13 cellular contexts compared by ENCODE assay signal in the genomic region with DNA sequence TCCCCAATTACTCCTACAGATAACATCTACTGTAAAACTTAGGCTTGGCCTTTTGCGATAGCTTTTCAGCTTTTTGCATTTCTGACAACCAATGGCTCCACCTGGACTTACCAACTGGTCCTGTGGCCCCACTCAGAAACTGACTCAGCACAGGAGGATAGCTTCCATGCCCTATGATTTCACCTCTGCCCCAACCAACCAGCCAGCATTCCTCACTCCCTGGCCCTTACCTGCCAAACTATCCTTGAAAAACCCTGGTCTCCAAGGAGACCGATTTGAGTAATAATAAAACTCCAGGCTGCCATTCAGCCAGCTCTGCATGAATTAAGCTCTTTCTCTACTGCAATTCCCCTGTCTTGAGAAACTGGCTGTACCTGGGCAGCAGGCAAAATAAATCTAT. TPM values are rescaled to one million over a fixed set of nuclear protein-coding genes. Genes with fewer than 3 reads are reported as not detected.
A peak's percentile ranks its signal among the peaks of the same experiment; 100 is the strongest.
DNase-seq lines count a peak whose midpoint lies in the region; TF ChIP-seq lines count a peak whose summit lies in the region.
"Had no signal": no experiment of that assay in that cellular context is flagged by ENCODE, and none has a peak within 500 bp of the region (broad histone marks: within the 10 kb centered on the region; RNA-seq: fewer than 3 reads in every experiment).

No MANE protein-coding gene starts in this region.

- no peaks in the 10 kb centered on the region for H3K79me2 ChIP-seq in mammary epithelial cell (ENCODE audit: insufficient read depth, low read length)
- no peaks in the 10 kb centered on the region for H3K79me2 ChIP-seq in smooth muscle cell (ENCODE audit: low read depth)

- H3K36me3 ChIP-seq in mammary epithelial cell (ENCODE audit: insufficient read depth, low read length) (peaks cover 6% of the 10 kb centered on the region), iPS-18a (ENCODE audit: control insufficient read depth, low read depth, low read length) (peaks cover 3% of the 10 kb centered on the region), smooth muscle cell (ENCODE audit: low read depth) (peaks cover 4% of the 10 kb centered on the region)

- no peaks in the 10 kb centered on the region for H3K9me3 ChIP-seq in mammary epithelial cell (replicated peaks; ENCODE audit: insufficient read depth, low read length)
- no peaks in the 10 kb centered on the region for H3K9me3 ChIP-seq in iPS-18a (ENCODE audit: control insufficient read depth, low read depth, low read length)
- no peaks in the 10 kb centered on the region for H3K9me3 ChIP-seq in smooth muscle cell (replicated peaks; ENCODE audit: low read depth)
- H3K9me3 ChIP-seq: heart right ventricle, vagina had no signal

- no peak overlapping the region for H2AFZ ChIP-seq in mammary epithelial cell (ENCODE audit: low read depth, low read length)
- no peak overlapping the region for H2AFZ ChIP-seq in smooth muscle cell (ENCODE audit: low read depth)

- H3F3A ChIP-seq in smooth muscle cell (ENCODE audit: low read depth) = no peaks in the 10 kb centered on the region

- dilution Hi-C loops in mammary epithelial cell (cut with HindIII; ENCODE audit: low sequenced_read_pairs) = no loop called here

- intact Hi-C loops in mammary epithelial cell (cut with micrococcal nuclease) = no loop called here

- no peak for DNase-seq in activated T-cell treated with anti-CD3 and anti-CD28 coated beads, Interleukin-2, amount 50 U/mL, for 24 hours
- DNase-seq in activated T-cell treated with anti-CD3 and anti-CD28 coated beads for 4 hours (no peak), mammary epithelial cell (peak; percentile 54), smooth muscle cell (lab: John Stamatoyannopoulos, UW; ENCODE audit: unreplicated experiment) (no peak), NCI-H345 (lab: John Stamatoyannopoulos, UW) (no peak), HuH-7 (ENCODE audit: low spot score) (no peak), AML-193 (lab: John Stamatoyannopoulos, UW) (no peak)
- DNase-seq: activated CD4-positive, alpha-beta T cell treated with anti-CD3 and anti-CD28 coated beads, Interleukin-2, amount 50 U/mL, for 4 hours; activated effector memory CD4-positive, alpha-beta T cell treated with anti-CD3 and anti-CD28 coated beads, Interleukin-2, amount 50 U/mL, for 16 hours; heart right ventricle had no signal

- no peaks in the 10 kb centered on the region for H4K20me1 ChIP-seq in mammary epithelial cell (ENCODE audit: insufficient read depth, low read length)
- peaks cover 64% of the 10 kb centered on the region for H4K20me1 ChIP-seq in smooth muscle cell (ENCODE audit: low read depth)

- H3K4me1 ChIP-seq in mammary epithelial cell (ENCODE audit: insufficient read depth, low read length) (peaks cover 14% of the 10 kb centered on the region), iPS-18a (ENCODE audit: control insufficient read depth, low read depth, low read length) (peaks cover 49% of the 10 kb centered on the region), smooth muscle cell (ENCODE audit: low read depth) (peaks cover 20% of the 10 kb centered on the region)
- H3K4me1 ChIP-seq: vagina had no signal

- H3K36me3 Mint-ChIP-seq in activated T-cell treated with anti-CD3 and anti-CD28 coated beads, Interleukin-2, amount 50 U/mL, for 24 hours (ENCODE audit: low read depth) = peaks cover 78% of the 10 kb centered on the region

- no peak overlapping the region for H3K4me3 ChIP-seq in mammary epithelial cell (replicated peaks in 1 of 3; ENCODE audit: insufficient read depth in 1 of 3, low read depth in 2 of 3, low read length in 3 of 3)
- H3K4me3 ChIP-seq in iPS-18a (ENCODE audit: low read length) = peak overlapping the region; percentile 26
- H3K4me3 ChIP-seq in smooth muscle cell = no peak overlapping the region
- H3K4me3 ChIP-seq: heart right ventricle, vagina had no signal

- H3K27me3 Mint-ChIP-seq in activated T-cell treated with anti-CD3 and anti-CD28 coated beads, Interleukin-2, amount 50 U/mL, for 24 hours = no peaks in the 10 kb centered on the region

- no peaks in the 10 kb centered on the region for H3K9me3 Mint-ChIP-seq in activated T-cell treated with anti-CD3 and anti-CD28 coated beads, Interleukin-2, amount 50 U/mL, for 24 hours
- H3K9me3 Mint-ChIP-seq: T-helper 1 cell treated with Interleukin-12 subunit alpha and Interleukin-12 subunit beta and Interleukin-4 antibody, amounts not matched to agents 30 μg/mL and 1 μg/mL, for 36 hours had no signal

- in situ Hi-C loops in mammary epithelial cell (cut with MboI; ENCODE audit: low sequenced_read_pairs in 2 of 2) = no loop called here

- H3K4me3 Mint-ChIP-seq in activated T-cell treated with anti-CD3 and anti-CD28 coated beads, Interleukin-2, amount 50 U/mL, for 24 hours = no peak overlapping the region
- H3K4me3 Mint-ChIP-seq: T-helper 1 cell treated with Interleukin-12 subunit alpha and Interleukin-12 subunit beta and Interleukin-4 antibody, amounts not matched to agents 30 μg/mL and 1 μg/mL, for 36 hours had no signal

- H3K9ac ChIP-seq in mammary epithelial cell (ENCODE audit: insufficient read depth, low read length) (no peak overlapping the region), iPS-18a (ENCODE audit: low read length) (peak overlapping the region; percentile 62), smooth muscle cell (ENCODE audit: low read depth) (no peak overlapping the region)

- no peaks in the 10 kb centered on the region for H3K4me1 Mint-ChIP-seq in activated T-cell treated with anti-CD3 and anti-CD28 coated beads, Interleukin-2, amount 50 U/mL, for 24 hours (ENCODE audit: low read depth)

- WGBS in mammary epithelial cell (ENCODE audit: low coverage, missing lambda C conversion rate) = 53% methylated on average over 2 of the region's 2 CpGs
- 43% methylated on average over 2 of the region's 2 CpGs for WGBS in smooth muscle cell (ENCODE audit: low lambda C conversion rate)

- H3K27ac ChIP-seq in mammary epithelial cell (ENCODE audit: insufficient read depth, low read depth, low read length) = no peak overlapping the region
- H3K27ac ChIP-seq in iPS-18a (ENCODE audit: low read length) = peak overlapping the region; percentile 67
- peak overlapping the region; percentile 61 for H3K27ac ChIP-seq in smooth muscle cell (ENCODE audit: low read depth)
- H3K27ac ChIP-seq: vagina had no signal

- BruUV-seq in mammary epithelial cell (replicated peaks; lab: Mats Ljungman, UMichigan) = no TSS peak

- no peaks in the 10 kb centered on the region for H3K27me3 ChIP-seq in mammary epithelial cell (ENCODE audit: insufficient read depth, low read length)
- no peaks in the 10 kb centered on the region for H3K27me3 ChIP-seq in iPS-18a (ENCODE audit: control insufficient read depth, insufficient read depth, low read length)
- H3K27me3 ChIP-seq in smooth muscle cell (ENCODE audit: low read depth) = no peaks in the 10 kb centered on the region
- H3K27me3 ChIP-seq: heart right ventricle, vagina had no signal

- TF ChIP-seq CTCF in mammary epithelial cell (conservative IDR thresholded peaks at IDR 0.05 in 1 of 2, IDR thresholded peaks at IDR 0.05 in 1 of 2; ENCODE audit: extremely low read depth in 1 of 2, insufficient read depth in 1 of 2, low read depth in 1 of 2, low read length in 2 of 2) = no peak
- TF ChIP-seq CTCF in smooth muscle cell (IDR thresholded peaks at IDR 0.05; ENCODE audit: borderline replicate concordance, insufficient read depth, poor library complexity, severe bottlenecking) = no peak

- H3K4me2 ChIP-seq in mammary epithelial cell (ENCODE audit: insufficient read depth, low read depth, low read length) = no peak overlapping the region
- H3K4me2 ChIP-seq in smooth muscle cell = peak overlapping the region; percentile 48

- CTCF ChIA-PET in mammary epithelial cell (lab: Charles Lee; ENCODE audit: low non-redundant PET) = no interaction called here

- H3K27ac Mint-ChIP-seq in activated T-cell treated with anti-CD3 and anti-CD28 coated beads, Interleukin-2, amount 50 U/mL, for 24 hours = peak overlapping the region; percentile 17
- H3K27ac Mint-ChIP-seq: T-helper 1 cell treated with Interleukin-12 subunit alpha and Interleukin-12 subunit beta and Interleukin-4 antibody, amounts not matched to agents 30 μg/mL and 1 μg/mL, for 36 hours had no signal

RNA-seq across cellular contexts. Expression of a gene that starts 28.2 kb away (rescaled TPM):
- total RNA-seq in mammary epithelial cell = 1,000 to 10,000 TPM in 1 of 2 donors, 100 to 1,000 TPM in 1; 522 to 1,295 TPM
- polyA plus RNA-seq in mammary epithelial cell = 1,680 TPM
- polyA minus RNA-seq in mammary epithelial cell = 684 TPM
- 344 and 460 TPM in 2 replicates for total RNA-seq in smooth muscle cell
- polyA plus RNA-seq in smooth muscle cell = 345 and 359 TPM in 2 replicates

RNA-seq across cellular contexts. Expression of a gene that starts 40.8 kb away (rescaled TPM):
- total RNA-seq in mammary epithelial cell (10 to 100 TPM; 50.5 to 55.8 TPM), smooth muscle cell (24.3 and 56.8 TPM in 2 replicates)
- polyA plus RNA-seq in mammary epithelial cell (34.8 TPM), smooth muscle cell (21.6 and 30.8 TPM in 2 replicates)
- 47.1 TPM for polyA minus RNA-seq in mammary epithelial cell
